ENCODE assay signal across 2 cellular contexts in genomic region chr2:119482481-119483394, GRCh38.
TF ChIP-seq lines count a peak whose summit lies in the region.

No MANE protein-coding gene starts in this region.

TF ChIP-seq in H1, 55 proteins besides CTCF, POLR2A, EP300 and RAD21:
- TF ChIP-seq SRF (IDR thresholded peaks at IDR 0.05; ENCODE audit: low read depth, low read length) (no peak), SIRT6 (IDR thresholded peaks at IDR 0.05; ENCODE audit: low read length) (no peak), ZNF274 (IDR thresholded peaks at IDR 0.05; ENCODE audit: borderline replicate concordance, extremely low read depth, low read length) (no peak), MAFK (IDR thresholded peaks at IDR 0.05; ENCODE audit: low read depth, low read length) (no peak), BACH1 (IDR thresholded peaks at IDR 0.05; ENCODE audit: low read length) (no peak), POLR2AphosphoS5 (IDR thresholded peaks at IDR 0.05; ENCODE audit: low read depth, low read length) (no peak), NANOG (IDR thresholded peaks at IDR 0.05; ENCODE audit: insufficient read depth, low read depth, low read length, poor library complexity, severe bottlenecking) (no peak), HDAC2 (IDR thresholded peaks at IDR 0.05; ENCODE audit: borderline replicate concordance in 1 of 2, low read depth in 2 of 2, low read length in 2 of 2) (no peak), FOSL1 (IDR thresholded peaks at IDR 0.05; ENCODE audit: insufficient read depth, low read depth, low read length) (no peak), BRCA1 (IDR thresholded peaks at IDR 0.05; ENCODE audit: low read depth, low read length) (no peak)
- TF ChIP-seq, protein P1, sequence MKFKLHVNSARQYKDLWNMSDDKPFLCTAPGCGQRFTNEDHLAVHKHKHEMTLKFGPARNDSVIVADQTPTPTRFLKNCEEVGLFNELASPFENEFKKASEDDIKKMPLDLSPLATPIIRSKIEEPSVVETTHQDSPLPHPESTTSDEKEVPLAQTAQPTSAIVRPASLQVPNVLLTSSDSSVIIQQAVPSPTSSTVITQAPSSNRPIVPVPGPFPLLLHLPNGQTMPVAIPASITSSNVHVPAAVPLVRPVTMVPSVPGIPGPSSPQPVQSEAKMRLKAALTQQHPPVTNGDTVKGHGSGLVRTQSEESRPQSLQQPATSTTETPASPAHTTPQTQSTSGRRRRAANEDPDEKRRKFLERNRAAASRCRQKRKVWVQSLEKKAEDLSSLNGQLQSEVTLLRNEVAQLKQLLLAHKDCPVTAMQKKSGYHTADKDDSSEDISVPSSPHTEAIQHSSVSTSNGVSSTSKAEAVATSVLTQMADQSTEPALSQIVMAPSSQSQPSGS (IDR thresholded peaks at IDR 0.05; ENCODE audit: low read length): no peak
- TF ChIP-seq, protein P2, sequence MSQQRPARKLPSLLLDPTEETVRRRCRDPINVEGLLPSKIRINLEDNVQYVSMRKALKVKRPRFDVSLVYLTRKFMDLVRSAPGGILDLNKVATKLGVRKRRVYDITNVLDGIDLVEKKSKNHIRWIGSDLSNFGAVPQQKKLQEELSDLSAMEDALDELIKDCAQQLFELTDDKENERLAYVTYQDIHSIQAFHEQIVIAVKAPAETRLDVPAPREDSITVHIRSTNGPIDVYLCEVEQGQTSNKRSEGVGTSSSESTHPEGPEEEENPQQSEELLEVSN (IDR thresholded peaks at IDR 0.05): no peak
- TF ChIP-seq, protein P3, sequence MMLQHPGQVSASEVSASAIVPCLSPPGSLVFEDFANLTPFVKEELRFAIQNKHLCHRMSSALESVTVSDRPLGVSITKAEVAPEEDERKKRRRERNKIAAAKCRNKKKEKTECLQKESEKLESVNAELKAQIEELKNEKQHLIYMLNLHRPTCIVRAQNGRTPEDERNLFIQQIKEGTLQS (IDR thresholded peaks at IDR 0.05; ENCODE audit: insufficient read depth, low read depth, low read length): no peak
TF ChIP-seq in H1: peak in this region for 0.

TF ChIP-seq in GM12891, 5 proteins besides CTCF, POLR2A, EP300 and RAD21:
- TF ChIP-seq SPI1 (IDR thresholded peaks at IDR 0.05; ENCODE audit: low read depth, low read length): no peak
- TF ChIP-seq POLR2AphosphoS5 (IDR thresholded peaks at IDR 0.05; ENCODE audit: low read depth, low read length): no peak
- TF ChIP-seq POU2F2 (IDR thresholded peaks at IDR 0.05; ENCODE audit: low read depth, low read length): no peak
- no peak for TF ChIP-seq PAX5 (IDR thresholded peaks at IDR 0.05; ENCODE audit: insufficient read depth, low read length, severe bottlenecking)
- no peak for TF ChIP-seq TAF1 (IDR thresholded peaks at IDR 0.05; ENCODE audit: low read depth, low read length)
